In the genomic region with DNA sequence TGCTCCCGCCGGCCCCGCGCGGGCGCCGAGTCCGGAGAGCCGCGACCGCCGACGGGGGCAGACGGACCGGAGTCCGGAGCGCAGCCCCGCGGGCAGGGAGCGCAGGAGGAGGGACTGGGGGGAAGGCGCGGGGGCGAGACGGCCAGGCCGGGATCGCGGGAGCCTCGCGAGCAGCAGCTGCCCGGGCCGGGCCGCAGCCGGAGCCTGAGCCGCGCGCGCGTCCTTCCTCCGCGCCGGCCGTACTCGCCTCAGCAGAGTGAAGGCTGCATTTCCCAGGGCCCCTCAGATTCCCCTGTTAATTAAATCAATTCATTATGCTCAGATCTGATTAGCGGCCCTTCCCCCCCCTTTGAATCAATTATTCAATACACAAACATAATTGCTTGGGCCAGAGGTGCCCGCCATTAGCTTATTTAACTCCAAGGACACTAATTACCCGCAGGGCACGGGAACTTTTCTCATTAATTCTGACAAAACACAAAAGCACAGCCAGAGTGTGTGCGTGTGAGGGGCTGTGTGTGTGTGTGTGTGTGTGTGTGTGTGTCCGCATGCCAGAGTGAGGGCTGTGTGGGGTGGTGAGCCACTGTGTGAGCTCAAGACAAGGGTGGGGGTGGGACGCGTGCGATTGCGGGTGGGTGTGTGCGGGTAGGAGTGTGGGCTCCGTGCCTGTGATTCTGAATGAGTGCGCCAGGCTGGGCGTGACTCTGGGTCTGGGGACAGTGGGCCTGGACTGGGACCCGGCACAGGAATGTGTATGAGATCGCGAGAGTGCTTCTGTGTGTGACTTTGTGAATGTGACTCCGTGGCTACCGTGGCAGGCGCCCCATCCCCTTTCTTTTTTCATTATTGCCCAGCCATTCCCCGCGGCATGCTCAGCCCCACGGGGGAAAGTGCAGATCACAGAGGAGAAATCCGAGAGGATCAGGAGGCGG, we compare ENCODE assay signal across 9 cellular contexts. TPM values are rescaled to one million over a fixed set of nuclear protein-coding genes. Genes with fewer than 3 reads are reported as not detected.
A peak's percentile ranks its signal among the peaks of the same experiment; 100 is the strongest.
DNase-seq lines count a peak whose midpoint lies in the region; TF ChIP-seq lines count a peak whose summit lies in the region.
"Had no signal": no experiment of that assay in that cellular context is flagged by ENCODE, and none has a peak within 500 bp of the region (broad histone marks: within the 10 kb centered on the region; RNA-seq: fewer than 3 reads in every experiment).

No MANE protein-coding gene starts in this region.

- peak overlapping the region; percentile 86 for H3K4me3 Mint-ChIP-seq in neural crest cell

- H3K9me3 Mint-ChIP-seq in neural crest cell, result no peaks in the 10 kb centered on the region

- peaks cover 16% of the 10 kb centered on the region for H3K4me1 Mint-ChIP-seq in neural crest cell

- H3K27me3 Mint-ChIP-seq in neural crest cell (ENCODE audit: low read depth), result peaks cover 84% of the 10 kb centered on the region

- TF ChIP-seq CTCF in BE2C (IDR thresholded peaks at IDR 0.05; ENCODE audit: low read depth, low read length) (no peak), esophagus muscularis mucosa (IDR thresholded peaks at IDR 0.05) (no peak), neural crest cell (conservative IDR thresholded peaks at IDR 0.05) (no peak)

- H3K9me3 ChIP-seq in BE2C, result no peaks in the 10 kb centered on the region
- no peaks in the 10 kb centered on the region for H3K9me3 ChIP-seq in HUES6 (ENCODE audit: control insufficient read depth, insufficient read depth, low read depth, low read length)
- H3K9me3 ChIP-seq in esophagus muscularis mucosa, result no peaks in the 10 kb centered on the region

- no peaks in the 10 kb centered on the region for H3K4me1 ChIP-seq in BE2C
- peaks cover 9% of the 10 kb centered on the region for H3K4me1 ChIP-seq in HUES6 (ENCODE audit: control insufficient read depth, insufficient read depth, low read length)
- peaks cover 6 to 23% (median 21%) of the 10 kb centered on the region in 4 donors for H3K4me1 ChIP-seq in esophagus muscularis mucosa

- no peaks in the 10 kb centered on the region for H3K36me3 Mint-ChIP-seq in neural crest cell (ENCODE audit: low read depth)

- peaks cover 13% of the 10 kb centered on the region for H3K27me3 ChIP-seq in BE2C
- H3K27me3 ChIP-seq in HUES6 (ENCODE audit: control insufficient read depth, insufficient read depth, low read length), result peaks cover 93% of the 10 kb centered on the region
- H3K27me3 ChIP-seq in esophagus muscularis mucosa, result peaks cover 0 to 76% (median 27%) of the 10 kb centered on the region in 4 donors

- 54% methylated on average over 16 of the region's 68 CpGs for WGBS in esophagus muscularis mucosa

- H3K27ac ChIP-seq in HUES6 (ENCODE audit: low read depth, low read length) (no peak overlapping the region), esophagus muscularis mucosa (replicated peaks in 1 of 4) (no peak overlapping the region)

- H3K36me3 ChIP-seq in BE2C (no peaks in the 10 kb centered on the region), HUES6 (ENCODE audit: control insufficient read depth, insufficient read depth, low read length) (no peaks in the 10 kb centered on the region), esophagus muscularis mucosa (no peaks in the 10 kb centered on the region)

- no peak for TF ChIP-seq EP300 in esophagus muscularis mucosa (IDR thresholded peaks at IDR 0.05)

- intact Hi-C loops in esophagus muscularis mucosa (cut with DNase I), result loop anchor here (10.0 kb wide), 1 partner anchor 264 kb away; no protein-coding TSS in a partner anchor

- peak overlapping the region; percentile 35 for H3K4me3 ChIP-seq in BE2C (ENCODE audit: low read depth, low read length)
- peak overlapping the region; percentile 58 for H3K4me3 ChIP-seq in HUES6 (ENCODE audit: low read depth, low read length)
- peak overlapping the region; percentile 55 to 57 (median 56) for H3K4me3 ChIP-seq in esophagus muscularis mucosa

- DNase-seq in BE2C (peak; percentile 26), esophagus muscularis mucosa (ENCODE audit: extremely low spot score) (no peak), neural crest cell (ENCODE audit: low read depth, low spot score) (peak; percentile 24), mucosa of gallbladder (ENCODE audit: low spot score) (no peak), UCSD-AML1 (lab: John Stamatoyannopoulos, UW; ENCODE audit: unreplicated experiment) (no peak), germinal center (ENCODE audit: low spot score) (no peak), pons (ENCODE audit: low spot score) (no peak)
- DNase-seq: NCI-H2029 treated with DMSO at 0.1 percent for 48 hours had no signal

- peak overlapping the region; percentile 22 for H3K9ac ChIP-seq in HUES6 (ENCODE audit: low read length)

- peak overlapping the region; percentile 19 for H3K27ac Mint-ChIP-seq in neural crest cell (ENCODE audit: unreplicated experiment)

- no peak for TF ChIP-seq POLR2A in esophagus muscularis mucosa (IDR thresholded peaks at IDR 0.05; ENCODE audit: low read depth)

RNA-seq across cellular contexts. Expression of gene LMO1, which starts 5.1 kb away (rescaled TPM):
- polyA plus RNA-seq in BE2C (2012; ENCODE audit: insufficient read depth, insufficient read length, low read depth), result 4.4 TPM
- under 1 TPM in 1 of 4 donors, not detected in 3; 0.50 TPM for total RNA-seq in esophagus muscularis mucosa
- 1.5 and 1.8 TPM in 2 replicates for total RNA-seq in neural crest cell
- total RNA-seq in mucosa of gallbladder, result not detected

Comparison
In these comparisons a context has a peak if more than half of its experiments do, and no peak if none do; other contexts are left out.
1. DNase-seq: peak in BE2C (single experiment) and neural crest cell (single experiment); none in esophagus muscularis mucosa (single experiment), mucosa of gallbladder (single experiment), UCSD-AML1 (single experiment), germinal center (single experiment) and pons (single experiment).
2. Peak in every context shown above with its lines, with median percentiles within 50 percentile points of each other: H3K4me3 ChIP-seq.